ENCODE assay signal across 4 cellular contexts in the genomic region with DNA sequence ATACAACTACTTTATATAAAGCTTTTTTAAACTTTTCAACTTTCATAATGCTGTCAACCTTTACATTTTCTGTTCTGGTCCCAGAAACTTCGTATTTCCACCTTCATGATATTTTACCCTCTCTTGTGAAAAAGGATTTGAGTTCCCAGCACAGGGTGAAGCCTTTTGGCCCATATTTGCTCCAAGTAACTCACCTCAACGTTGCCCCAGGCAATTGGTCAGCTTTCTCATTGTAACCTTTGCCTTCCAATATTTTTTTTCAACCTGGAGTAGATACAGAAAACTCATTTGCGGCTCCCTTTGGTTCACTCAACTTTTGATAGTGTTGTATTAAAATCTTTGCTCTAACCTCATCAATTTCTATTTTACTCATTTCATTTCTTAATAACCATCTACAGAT.
"Had no signal": no experiment of that assay in that cellular context is flagged by ENCODE, and none has a peak within 500 bp of the region (broad histone marks: within the 10 kb centered on the region; RNA-seq: fewer than 3 reads in every experiment).

No MANE protein-coding gene starts in this region.

- DNase-seq: IMR-90 had no signal

- H3K27ac ChIP-seq: HL-60 had no signal

- H3K4me3 ChIP-seq: K562 had no signal

- ATAC-seq: HepG2, K562 had no signal
